24 cellular contexts compared by ENCODE assay signal in the genomic region with DNA sequence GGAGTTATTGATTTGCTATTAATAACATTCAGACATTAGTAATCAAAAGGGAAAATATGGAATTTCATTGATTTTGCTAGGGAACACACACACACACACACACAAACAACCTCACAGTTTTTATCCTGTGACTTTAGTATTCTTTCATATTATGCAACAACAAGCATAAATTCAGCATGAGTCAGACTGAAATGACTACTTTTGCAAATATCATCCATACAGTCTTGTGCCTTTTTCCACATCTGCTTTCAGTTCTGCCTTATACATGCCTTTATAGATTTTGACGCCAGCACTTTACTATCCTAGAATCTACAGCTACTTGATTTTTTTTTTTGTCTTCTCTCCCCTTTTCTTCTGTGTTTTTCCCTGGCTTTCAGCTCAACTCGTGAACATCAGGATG.
A peak's percentile ranks its signal among the peaks of the same experiment; 100 is the strongest.
DNase-seq lines count a peak whose midpoint lies in the region; ATAC-seq, FAIRE-seq and TF ChIP-seq lines count a peak whose summit lies in the region.
"Had no signal": no experiment of that assay in that cellular context is flagged by ENCODE, and none has a peak within 500 bp of the region (broad histone marks: within the 10 kb centered on the region; RNA-seq: fewer than 3 reads in every experiment).

No MANE protein-coding gene starts in this region.

- DNase-seq in NOMO-1 treated with DMSO at 0.1 percent for 48 hours (lab: John Stamatoyannopoulos, UW; ENCODE audit: unreplicated experiment) (peak; percentile 2), NOMO-1 treated with dmso at 0.1 percent for 144 hours (lab: John Stamatoyannopoulos, UW; ENCODE audit: unreplicated experiment) (no peak), OCI-M1 (lab: John Stamatoyannopoulos, UW) (peak; percentile 21), bronchial epithelial cell (ENCODE audit: low read depth) (peak; percentile 41), urothelium cell line (ENCODE audit: low spot score) (peak; percentile 39)
- DNase-seq in activated T-cell treated with anti-CD3 and anti-CD28 coated beads, Interleukin-2, amount 50 U/mL, for 24 hours, result no peak
- no peak for DNase-seq in activated CD8-positive, alpha-beta memory T cell treated with anti-CD3 and anti-CD28 coated beads, Interleukin-2, amount 10 ng/mL, durations not matched to agents 7 days and 5 days
- DNase-seq: activated CD4-positive, alpha-beta T cell treated with anti-CD3 and anti-CD28 coated beads, Interleukin-2, amount 50 U/mL, for 48 hours; activated gamma-delta T cell treated with Interleukin-2 at 50 U/mL for 16 hours; cortex of kidney; DMS79 treated with DMSO at 0.1 percent for 48 hours; endodermal cell; H7; KG1; NCI-H1092; NCI-H2029 treated with DMSO at 0.1 percent for 48 hours; NCI-H345; right lobe of liver; RPMI8226; stomach had no signal

- H3K36me3 ChIP-seq in bronchial epithelial cell (ENCODE audit: control insufficient read depth, insufficient read depth, low read length), result no peaks in the 10 kb centered on the region
- H3K36me3 ChIP-seq: right lobe of liver, stomach had no signal

- H3K4me3 ChIP-seq in bronchial epithelial cell (ENCODE audit: low read depth, low read length), result no peak overlapping the region
- H3K4me3 ChIP-seq: right lobe of liver, stomach had no signal

- CTCF ChIA-PET in activated CD8-positive, alpha-beta memory T cell treated with anti-CD3 and anti-CD28 coated beads, Interleukin-2, amount 10 ng/mL, durations not matched to agents 7 days and 5 days (lab: Charles Lee), result no interaction called here

- no peak overlapping the region for H3K4me3 Mint-ChIP-seq in activated T-cell treated with anti-CD3 and anti-CD28 coated beads, Interleukin-2, amount 50 U/mL, for 24 hours
- H3K4me3 Mint-ChIP-seq in activated CD8-positive, alpha-beta memory T cell treated with anti-CD3 and anti-CD28 coated beads, Interleukin-2, amount 10 ng/mL, durations not matched to agents 7 days and 5 days, result no peak overlapping the region
- H3K4me3 Mint-ChIP-seq: endodermal cell; natural killer cell treated with Interleukin-12 subunit alpha and Interleukin-12 subunit beta and Interleukin-15 and Interleukin-18, amount 100 ng/mL, for 72 hours; WTC11 had no signal

- H3K27me3 Mint-ChIP-seq in activated T-cell treated with anti-CD3 and anti-CD28 coated beads, Interleukin-2, amount 50 U/mL, for 24 hours, result no peaks in the 10 kb centered on the region
- H3K27me3 Mint-ChIP-seq in activated CD8-positive, alpha-beta memory T cell treated with anti-CD3 and anti-CD28 coated beads, Interleukin-2, amount 10 ng/mL, durations not matched to agents 7 days and 5 days, result no peaks in the 10 kb centered on the region
- H3K27me3 Mint-ChIP-seq: natural killer cell treated with Interleukin-12 subunit alpha and Interleukin-12 subunit beta and Interleukin-15 and Interleukin-18, amount 100 ng/mL, for 72 hours had no signal

- FAIRE-seq in bronchial epithelial cell (lab: Jason Lieb, UNC) (no peak), urothelium cell line (lab: Jason Lieb, UNC) (no peak)
- FAIRE-seq: A204.1 had no signal

- H3K27ac Mint-ChIP-seq in activated T-cell treated with anti-CD3 and anti-CD28 coated beads, Interleukin-2, amount 50 U/mL, for 24 hours, result no peak overlapping the region
- H3K27ac Mint-ChIP-seq in activated CD8-positive, alpha-beta memory T cell treated with anti-CD3 and anti-CD28 coated beads, Interleukin-2, amount 10 ng/mL, durations not matched to agents 7 days and 5 days, result no peak overlapping the region
- H3K27ac Mint-ChIP-seq: endodermal cell; natural killer cell treated with Interleukin-12 subunit alpha and Interleukin-12 subunit beta and Interleukin-15 and Interleukin-18, amount 100 ng/mL, for 72 hours; WTC11 had no signal

- ATAC-seq in GM18498 (IDR thresholded peaks at IDR 0.05; ENCODE audit: unreplicated experiment), result no peak
- no peak for ATAC-seq in activated CD8-positive, alpha-beta memory T cell treated with anti-CD3 and anti-CD28 coated beads, Interleukin-2, amount 10 ng/mL, durations not matched to agents 7 days and 5 days
- ATAC-seq: natural killer cell treated with Interleukin-12 subunit alpha and Interleukin-12 subunit beta and Interleukin-15 and Interleukin-18, amount 100 ng/mL, for 72 hours; WTC11 had no signal

- no peaks in the 10 kb centered on the region for H3K36me3 Mint-ChIP-seq in activated T-cell treated with anti-CD3 and anti-CD28 coated beads, Interleukin-2, amount 50 U/mL, for 24 hours (ENCODE audit: low read depth)
- H3K36me3 Mint-ChIP-seq in activated CD8-positive, alpha-beta memory T cell treated with anti-CD3 and anti-CD28 coated beads, Interleukin-2, amount 10 ng/mL, durations not matched to agents 7 days and 5 days, result no peaks in the 10 kb centered on the region
- H3K36me3 Mint-ChIP-seq: natural killer cell treated with Interleukin-12 subunit alpha and Interleukin-12 subunit beta and Interleukin-15 and Interleukin-18, amount 100 ng/mL, for 72 hours; WTC11 had no signal

- no peaks in the 10 kb centered on the region for H3K27me3 ChIP-seq in bronchial epithelial cell (ENCODE audit: control insufficient read depth, insufficient read depth, low read length)
- H3K27me3 ChIP-seq: right lobe of liver, stomach had no signal

- peaks cover 5% of the 10 kb centered on the region for H3K9me3 Mint-ChIP-seq in activated T-cell treated with anti-CD3 and anti-CD28 coated beads, Interleukin-2, amount 50 U/mL, for 24 hours
- peaks cover 2% of the 10 kb centered on the region for H3K9me3 Mint-ChIP-seq in activated CD8-positive, alpha-beta memory T cell treated with anti-CD3 and anti-CD28 coated beads, Interleukin-2, amount 10 ng/mL, durations not matched to agents 7 days and 5 days (ENCODE audit: low read depth)
- H3K9me3 Mint-ChIP-seq: endodermal cell had no signal

- H3K4me1 Mint-ChIP-seq in activated T-cell treated with anti-CD3 and anti-CD28 coated beads, Interleukin-2, amount 50 U/mL, for 24 hours (ENCODE audit: low read depth), result no peaks in the 10 kb centered on the region
- H3K4me1 Mint-ChIP-seq in activated CD8-positive, alpha-beta memory T cell treated with anti-CD3 and anti-CD28 coated beads, Interleukin-2, amount 10 ng/mL, durations not matched to agents 7 days and 5 days, result no peaks in the 10 kb centered on the region
- H3K4me1 Mint-ChIP-seq: endodermal cell, WTC11 had no signal

- TF ChIP-seq CTCF in bronchial epithelial cell (IDR thresholded peaks at IDR 0.05; ENCODE audit: insufficient read depth, low read length, severe bottlenecking), result no peak

Comparison
In these comparisons a context has a peak if more than half of its experiments do, and no peak if none do; other contexts are left out.
1. DNase-seq: peak in NOMO-1 treated with DMSO at 0.1 percent for 48 hours (single experiment), OCI-M1 (single experiment), bronchial epithelial cell (single experiment) and urothelium cell line (single experiment); none in NOMO-1 treated with dmso at 0.1 percent for 144 hours (single experiment), activated T-cell treated with anti-CD3 and anti-CD28 coated beads, Interleukin-2, amount 50 U/mL, for 24 hours (single experiment) and activated CD8-positive, alpha-beta memory T cell treated with anti-CD3 and anti-CD28 coated beads, Interleukin-2, amount 10 ng/mL, durations not matched to agents 7 days and 5 days (single experiment).